19 cellular contexts compared by ENCODE assay signal in the genomic region with DNA sequence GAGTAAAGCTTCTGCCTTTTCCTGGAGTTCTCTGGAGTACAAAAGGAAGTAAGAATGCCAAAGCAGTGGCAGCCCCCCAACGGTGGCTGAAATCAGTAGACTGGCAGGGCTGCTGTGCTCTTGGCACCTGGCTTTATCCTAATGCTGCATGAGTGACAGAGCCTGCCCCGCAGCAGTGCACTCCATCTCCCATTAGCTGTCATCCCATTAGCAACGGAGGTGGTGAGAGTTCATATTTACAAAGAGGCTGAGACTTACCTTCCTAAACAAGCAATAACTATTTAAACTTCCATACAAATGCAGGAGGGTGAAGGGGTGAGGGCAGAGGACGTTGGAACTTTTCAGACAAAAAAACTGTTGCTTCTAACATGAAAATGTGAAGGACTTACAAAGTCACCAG. TPM values are rescaled to one million over a fixed set of nuclear protein-coding genes. Genes with fewer than 3 reads are reported as not detected.
DNase-seq lines count a peak whose midpoint lies in the region; ATAC-seq, FAIRE-seq and TF ChIP-seq lines count a peak whose summit lies in the region.
"Had no signal": no experiment of that assay in that cellular context is flagged by ENCODE, and none has a peak within 500 bp of the region (broad histone marks: within the 10 kb centered on the region; RNA-seq: fewer than 3 reads in every experiment).

No MANE protein-coding gene starts in this region.

- no peak overlapping the region for H3K27ac ChIP-seq in A549
- no peak overlapping the region for H3K27ac ChIP-seq in endodermal cell (ENCODE audit: low read depth, low read length)

- H3K4me3 ChIP-seq in A549 = no peak overlapping the region
- H3K4me3 ChIP-seq in endodermal cell (ENCODE audit: low read length) = no peak overlapping the region
- H3K4me3 ChIP-seq: K562 had no signal

- DNase-seq in A549 (ENCODE audit: low read depth in 1 of 2, low spot score in 1 of 2) (no peak), HuH-7.5 (ENCODE audit: low spot score) (peak; percentile 3), NCI-H82 (lab: John Stamatoyannopoulos, UW) (peak; percentile 85), endodermal cell (no peak), LoVo (ENCODE audit: low spot score) (no peak)
- DNase-seq in stimulated activated CD8-positive, alpha-beta memory T cell treated with anti-CD3 and anti-CD28 coated beads, Interleukin-4, amount 100 ng/mL, for 48 hours = no peak
- DNase-seq in effector CD4-positive, alpha-beta T cell = no peak
- DNase-seq: AML-193, Caco-2, DMS153, HFFc6, MV-4-11, NCI-H1694 treated with DMSO at 0.1 percent for 48 hours, NCI-H748 treated with DMSO at 0.1 percent for 48 hours, SIG-M5, T-helper 17 cell had no signal

- H3K9me3 Mint-ChIP-seq in endodermal cell = no peaks in the 10 kb centered on the region

- WGBS in A549 (ENCODE audit: missing lambda C conversion rate) = 0% methylated on average over 4 of the region's 4 CpGs
- WGBS in endodermal cell (ENCODE audit: insufficient coverage in 1 of 2, insufficient read length in 1 of 2), 2 experiments = 63 to 70% methylated on average over 3 to 4 of the region's 4 CpGs

- peak overlapping the region; percentile 36; the same call in 1 of the 3 replicates for H3K4me2 ChIP-seq in A549

- no peaks in the 10 kb centered on the region for H3K36me3 ChIP-seq in endodermal cell (ENCODE audit: control insufficient read depth, insufficient read depth, low read length)

- POLR2A ChIA-PET in A549 (lab: Yijun Ruan, JAX) = no interaction called here

- H3K4me1 ChIP-seq in A549 (no peaks in the 10 kb centered on the region), endodermal cell (ENCODE audit: control insufficient read depth, insufficient read depth, low read length) (no peaks in the 10 kb centered on the region)
- H3K4me1 ChIP-seq: Caco-2 had no signal

- TF ChIP-seq CTCF in A549 (IDR thresholded peaks at IDR 0.05) (no peak), endodermal cell (conservative IDR thresholded peaks at IDR 0.05) (no peak)

- no peak for TF ChIP-seq POLR2A in A549 (IDR thresholded peaks at IDR 0.05; ENCODE audit: low read length)

- peak overlapping the region; percentile 65 for H3K27ac Mint-ChIP-seq in endodermal cell
- H3K27ac Mint-ChIP-seq: HFFc6, T-helper 17 cell had no signal

- H3K36me3 Mint-ChIP-seq in endodermal cell (ENCODE audit: low read depth) = peaks cover 2% of the 10 kb centered on the region

- CTCF ChIA-PET in A549 (lab: Yijun Ruan, JAX) = no interaction called here

- no peaks in the 10 kb centered on the region for H3K27me3 Mint-ChIP-seq in endodermal cell (ENCODE audit: insufficient read depth)
- H3K27me3 Mint-ChIP-seq: T-helper 17 cell had no signal

- no peak for TF ChIP-seq EP300 in A549 (IDR thresholded peaks at IDR 0.05)

- FAIRE-seq in A549 (lab: Jason Lieb, UNC) = no peak
- FAIRE-seq: H1, K562 had no signal

- no peaks in the 10 kb centered on the region for H3K27me3 ChIP-seq in endodermal cell (ENCODE audit: control insufficient read depth, insufficient read depth, low read length, poor library complexity, severe bottlenecking)

- TF ChIP-seq RAD21 in A549 (conservative IDR thresholded peaks at IDR 0.05 in 1 of 2, IDR thresholded peaks at IDR 0.05 in 1 of 2) = no peak

- H3K9ac ChIP-seq in endodermal cell (ENCODE audit: extremely low read depth, low read length, poor library complexity, severe bottlenecking) = no peak overlapping the region

- H3K4me1 Mint-ChIP-seq in endodermal cell = peaks cover 14% of the 10 kb centered on the region
- H3K4me1 Mint-ChIP-seq: T-helper 17 cell had no signal

- H3K9me3 ChIP-seq in A549 (no peaks in the 10 kb centered on the region), endodermal cell (ENCODE audit: control insufficient read depth, low read length) (no peaks in the 10 kb centered on the region)
- H3K9me3 ChIP-seq: Caco-2 had no signal

- ATAC-seq in A549 (peak in 1 of 2 experiments; percentile 36; a peak in 1 of 6 replicates), HG03565 (IDR thresholded peaks at IDR 0.05; ENCODE audit: unreplicated experiment) (no peak)
- ATAC-seq: K562, T-helper 17 cell had no signal

- no peak overlapping the region for H3K4me3 Mint-ChIP-seq in endodermal cell
- H3K4me3 Mint-ChIP-seq: HFFc6, T-helper 17 cell had no signal

TF ChIP-seq in A549, 52 proteins besides CTCF, POLR2A, EP300 and RAD21:
- TF ChIP-seq RCOR1 (IDR thresholded peaks at IDR 0.05; ENCODE audit: low read depth, low read length) (no peak), ZSCAN20 (CRISPR knock-in tag; IDR thresholded peaks at IDR 0.05) (no peak), HDAC2 (IDR thresholded peaks at IDR 0.05) (no peak), HOXA7 (CRISPR knock-in tag; IDR thresholded peaks at IDR 0.05) (no peak), FOSL2 (IDR thresholded peaks at IDR 0.05) (no peak), FOSL2 (CRISPR knock-in tag; IDR thresholded peaks at IDR 0.05) (no peak), MYC (IDR thresholded peaks at IDR 0.05; ENCODE audit: borderline replicate concordance, low read length) (no peak), CBX2 (IDR thresholded peaks at IDR 0.05; ENCODE audit: borderline replicate concordance, low read depth) (no peak), ZFP36 (IDR thresholded peaks at IDR 0.05; ENCODE audit: borderline replicate concordance, partially characterized antibody) (no peak), JUN (IDR thresholded peaks at IDR 0.05) (no peak)

RNA-seq across cellular contexts. Expression of a gene that starts 51.9 kb away (rescaled TPM):
- polyA plus RNA-seq in A549 (2011; rRNA removed) = 8.8 and 10.2 TPM in 2 replicates
- 0.87 and 0.96 TPM in 2 replicates for polyA plus RNA-seq in A549 (2012; cell fraction: cytosol; rRNA removed)
- polyA plus RNA-seq in A549 (2012; cell fraction: nucleus; rRNA removed) = 0.35 and 0.55 TPM in 2 replicates
- 4.7 to 6.5 TPM (median 4.9 TPM) in 3 replicates for polyA plus RNA-seq in A549 (2017; fragmentation: RNase III; extraction: RNeasy Plus Mini Kit Qiagen cat#74134 plus additional on column Dnase treatment)
- polyA minus RNA-seq in A549 (2011; rRNA and poly(A)+ RNA removed) = 1.3 and 2.0 TPM in 2 replicates
- 10 to 100 TPM; 16.1 to 21.2 TPM for total RNA-seq in endodermal cell
- 4.3 TPM for polyA plus RNA-seq in endodermal cell (2013, experiment 1 of 2)
- 6.0 TPM for polyA plus RNA-seq in endodermal cell (2013, experiment 2 of 2)

RNA-seq across cellular contexts. Expression of a gene that starts 52.7 kb away (rescaled TPM):
- polyA plus RNA-seq in A549 (2011; rRNA removed) (73.6 and 100 TPM in 2 replicates), A549 (2017; fragmentation: RNase III; extraction: RNeasy Plus Mini Kit Qiagen cat#74134 plus additional on column Dnase treatment) (46.0 to 55.8 TPM (median 53.7 TPM) in 3 replicates)
- polyA plus RNA-seq in A549 (2012; cell fraction: cytosol; rRNA removed) = 21.8 and 24.9 TPM in 2 replicates
- 6.8 and 9.9 TPM in 2 replicates for polyA plus RNA-seq in A549 (2012; cell fraction: nucleus; rRNA removed)
- 10.0 and 10.5 TPM in 2 replicates for polyA minus RNA-seq in A549 (2011; rRNA and poly(A)+ RNA removed)
- total RNA-seq in endodermal cell = 10 to 100 TPM; 75.2 to 84.8 TPM
- 55.0 TPM for polyA plus RNA-seq in endodermal cell (2013, experiment 1 of 2)
- polyA plus RNA-seq in endodermal cell (2013, experiment 2 of 2) = 58.4 TPM

Comparison
In these comparisons a context has a peak if more than half of its experiments do, and no peak if none do; other contexts are left out.
1. DNase-seq: peak in HuH-7.5 (single experiment) and NCI-H82 (single experiment); none in A549 (0 of 2), endodermal cell (single experiment), stimulated activated CD8-positive, alpha-beta memory T cell treated with anti-CD3 and anti-CD28 coated beads, Interleukin-4, amount 100 ng/mL, for 48 hours (single experiment), effector CD4-positive, alpha-beta T cell (single experiment) and LoVo (single experiment).